Comparison of ENCODE assay signal across 1 cellular context in the genomic region with DNA sequence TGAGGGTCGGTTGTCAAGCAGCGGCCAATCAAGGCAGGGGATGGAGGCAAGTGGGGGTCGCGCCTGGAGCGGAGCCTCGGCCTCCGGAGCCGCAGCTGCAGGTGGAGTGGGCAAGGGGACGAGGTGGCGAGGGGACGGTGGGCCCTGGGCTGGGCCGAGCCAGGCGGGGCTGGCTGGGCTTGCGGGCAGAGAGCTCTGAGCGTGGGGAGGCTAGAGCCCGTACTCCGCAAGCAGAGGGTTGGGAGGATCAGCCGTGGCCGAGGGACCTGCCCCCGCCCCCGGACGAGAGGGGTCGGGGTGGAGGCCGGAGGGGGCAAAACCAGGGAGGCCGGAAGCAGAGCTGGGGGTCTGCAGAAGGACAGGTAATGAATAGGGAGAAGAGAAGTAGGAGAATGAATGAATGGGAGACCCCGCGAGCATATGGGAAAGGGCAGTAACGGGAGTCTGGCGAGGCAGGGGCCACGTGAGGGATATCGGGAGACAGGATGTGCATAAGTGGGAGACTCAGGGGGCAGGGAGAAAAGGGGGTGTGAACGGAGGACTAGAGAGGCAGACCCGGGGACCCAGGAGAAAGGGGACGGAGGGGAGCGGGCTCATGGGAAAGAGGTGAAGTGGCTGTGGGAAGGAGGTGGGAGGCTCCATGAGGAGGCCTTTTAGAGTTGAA.
A peak's percentile ranks its signal among the peaks of the same experiment; 100 is the strongest.
TF ChIP-seq lines count a peak whose summit lies in the region.

Gene KATNB1, plus strand, starts transcription at position 16 of the 664 bp plus-strand sequence. CDS start 1,474 bp downstream, outside the sequence.

TF ChIP-seq in HepG2, 621 proteins besides CTCF, POLR2A, EP300 and RAD21 (continued from another document and continues in another):
- TF ChIP-seq, protein P1, sequence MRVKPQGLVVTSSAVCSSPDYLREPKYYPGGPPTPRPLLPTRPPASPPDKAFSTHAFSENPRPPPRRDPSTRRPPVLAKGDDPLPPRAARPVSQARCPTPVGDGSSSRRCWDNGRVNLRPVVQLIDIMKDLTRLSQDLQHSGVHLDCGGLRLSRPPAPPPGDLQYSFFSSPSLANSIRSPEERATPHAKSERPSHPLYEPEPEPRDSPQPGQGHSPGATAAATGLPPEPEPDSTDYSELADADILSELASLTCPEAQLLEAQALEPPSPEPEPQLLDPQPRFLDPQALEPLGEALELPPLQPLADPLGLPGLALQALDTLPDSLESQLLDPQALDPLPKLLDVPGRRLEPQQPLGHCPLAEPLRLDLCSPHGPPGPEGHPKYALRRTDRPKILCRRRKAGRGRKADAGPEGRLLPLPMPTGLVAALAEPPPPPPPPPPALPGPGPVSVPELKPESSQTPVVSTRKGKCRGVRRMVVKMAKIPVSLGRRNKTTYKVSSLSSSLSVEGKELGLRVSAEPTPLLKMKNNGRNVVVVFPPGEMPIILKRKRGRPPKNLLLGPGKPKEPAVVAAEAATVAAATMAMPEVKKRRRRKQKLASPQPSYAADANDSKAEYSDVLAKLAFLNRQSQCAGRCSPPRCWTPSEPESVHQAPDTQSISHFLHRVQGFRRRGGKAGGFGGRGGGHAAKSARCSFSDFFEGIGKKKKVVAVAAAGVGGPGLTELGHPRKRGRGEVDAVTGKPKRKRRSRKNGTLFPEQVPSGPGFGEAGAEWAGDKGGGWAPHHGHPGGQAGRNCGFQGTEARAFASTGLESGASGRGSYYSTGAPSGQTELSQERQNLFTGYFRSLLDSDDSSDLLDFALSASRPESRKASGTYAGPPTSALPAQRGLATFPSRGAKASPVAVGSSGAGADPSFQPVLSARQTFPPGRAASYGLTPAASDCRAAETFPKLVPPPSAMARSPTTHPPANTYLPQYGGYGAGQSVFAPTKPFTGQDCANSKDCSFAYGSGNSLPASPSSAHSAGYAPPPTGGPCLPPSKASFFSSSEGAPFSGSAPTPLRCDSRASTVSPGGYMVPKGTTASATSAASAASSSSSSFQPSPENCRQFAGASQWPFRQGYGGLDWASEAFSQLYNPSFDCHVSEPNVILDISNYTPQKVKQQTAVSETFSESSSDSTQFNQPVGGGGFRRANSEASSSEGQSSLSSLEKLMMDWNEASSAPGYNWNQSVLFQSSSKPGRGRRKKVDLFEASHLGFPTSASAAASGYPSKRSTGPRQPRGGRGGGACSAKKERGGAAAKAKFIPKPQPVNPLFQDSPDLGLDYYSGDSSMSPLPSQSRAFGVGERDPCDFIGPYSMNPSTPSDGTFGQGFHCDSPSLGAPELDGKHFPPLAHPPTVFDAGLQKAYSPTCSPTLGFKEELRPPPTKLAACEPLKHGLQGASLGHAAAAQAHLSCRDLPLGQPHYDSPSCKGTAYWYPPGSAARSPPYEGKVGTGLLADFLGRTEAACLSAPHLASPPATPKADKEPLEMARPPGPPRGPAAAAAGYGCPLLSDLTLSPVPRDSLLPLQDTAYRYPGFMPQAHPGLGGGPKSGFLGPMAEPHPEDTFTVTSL (CRISPR knock-in tag; IDR thresholded peaks at IDR 0.05; ENCODE audit: borderline replicate concordance): no peak
- TF ChIP-seq KDM1A (CRISPR knock-in tag; IDR thresholded peaks at IDR 0.05) (no peak), TBX2 (CRISPR knock-in tag; IDR thresholded peaks at IDR 0.05; ENCODE audit: borderline replicate concordance) (peak; percentile 34), ZNF775 (CRISPR knock-in tag; IDR thresholded peaks at IDR 0.05; ENCODE audit: borderline replicate concordance) (no peak), YY1 (IDR thresholded peaks at IDR 0.05; ENCODE audit: insufficient read depth, insufficient replicate concordance, low read depth, low read length) (no peak), ZNF431 (CRISPR knock-in tag; IDR thresholded peaks at IDR 0.05; ENCODE audit: borderline replicate concordance, low read depth) (no peak), SIN3A (IDR thresholded peaks at IDR 0.05; ENCODE audit: borderline replicate concordance, low read depth, low read length) (no peak; the same call in none of the 2 replicates), THAP8 (CRISPR knock-in tag; IDR thresholded peaks at IDR 0.05; ENCODE audit: borderline replicate concordance) (no peak), ZC3H4 (CRISPR knock-in tag; IDR thresholded peaks at IDR 0.05; ENCODE audit: borderline replicate concordance) (no peak), SALL1 (CRISPR knock-in tag; IDR thresholded peaks at IDR 0.05) (peak; percentile 11; the same call in 1 of the 2 replicates), FIP1L1 (IDR thresholded peaks at IDR 0.05; ENCODE audit: borderline replicate concordance, insufficient read depth, low read depth, low read length) (no peak), SALL2 (CRISPR knock-in tag; IDR thresholded peaks at IDR 0.05) (no peak), IKZF4 (CRISPR knock-in tag; IDR thresholded peaks at IDR 0.05; ENCODE audit: borderline replicate concordance, low read depth, not compliant biosample characterization) (peak; percentile 16), ZNF138 (CRISPR knock-in tag; IDR thresholded peaks at IDR 0.05; ENCODE audit: low read depth) (no peak), ZNF678 (CRISPR knock-in tag; IDR thresholded peaks at IDR 0.05) (no peak), SKIL (CRISPR knock-in tag; IDR thresholded peaks at IDR 0.05; ENCODE audit: borderline replicate concordance) (no peak), IKZF1 (IDR thresholded peaks at IDR 0.05) (no peak), GTF3A (CRISPR knock-in tag; conservative IDR thresholded peaks at IDR 0.05) (no peak), ZBTB21 (CRISPR knock-in tag; IDR thresholded peaks at IDR 0.05) (no peak), RORA (CRISPR knock-in tag; IDR thresholded peaks at IDR 0.05) (no peak), FUBP1 (CRISPR knock-in tag; IDR thresholded peaks at IDR 0.05; ENCODE audit: borderline replicate concordance) (no peak), TGIF2 (CRISPR knock-in tag; IDR thresholded peaks at IDR 0.05) (no peak), PRMT3 (CRISPR knock-in tag; IDR thresholded peaks at IDR 0.05; ENCODE audit: borderline replicate concordance, low read depth) (no peak), ZBTB8A (CRISPR knock-in tag; IDR thresholded peaks at IDR 0.05; ENCODE audit: borderline replicate concordance, low read depth) (0 out of 2 replicates have a peak, but pooled peaks have one; percentile 83), TRIM24 (CRISPR knock-in tag; IDR thresholded peaks at IDR 0.05) (no peak), TCF7 (IDR thresholded peaks at IDR 0.05; ENCODE audit: low read depth) (no peak)
- TF ChIP-seq, protein P2, sequence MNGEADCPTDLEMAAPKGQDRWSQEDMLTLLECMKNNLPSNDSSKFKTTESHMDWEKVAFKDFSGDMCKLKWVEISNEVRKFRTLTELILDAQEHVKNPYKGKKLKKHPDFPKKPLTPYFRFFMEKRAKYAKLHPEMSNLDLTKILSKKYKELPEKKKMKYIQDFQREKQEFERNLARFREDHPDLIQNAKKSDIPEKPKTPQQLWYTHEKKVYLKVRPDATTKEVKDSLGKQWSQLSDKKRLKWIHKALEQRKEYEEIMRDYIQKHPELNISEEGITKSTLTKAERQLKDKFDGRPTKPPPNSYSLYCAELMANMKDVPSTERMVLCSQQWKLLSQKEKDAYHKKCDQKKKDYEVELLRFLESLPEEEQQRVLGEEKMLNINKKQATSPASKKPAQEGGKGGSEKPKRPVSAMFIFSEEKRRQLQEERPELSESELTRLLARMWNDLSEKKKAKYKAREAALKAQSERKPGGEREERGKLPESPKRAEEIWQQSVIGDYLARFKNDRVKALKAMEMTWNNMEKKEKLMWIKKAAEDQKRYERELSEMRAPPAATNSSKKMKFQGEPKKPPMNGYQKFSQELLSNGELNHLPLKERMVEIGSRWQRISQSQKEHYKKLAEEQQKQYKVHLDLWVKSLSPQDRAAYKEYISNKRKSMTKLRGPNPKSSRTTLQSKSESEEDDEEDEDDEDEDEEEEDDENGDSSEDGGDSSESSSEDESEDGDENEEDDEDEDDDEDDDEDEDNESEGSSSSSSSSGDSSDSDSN (CRISPR knock-in tag; IDR thresholded peaks at IDR 0.05): no peak
- TF ChIP-seq, protein P3, sequence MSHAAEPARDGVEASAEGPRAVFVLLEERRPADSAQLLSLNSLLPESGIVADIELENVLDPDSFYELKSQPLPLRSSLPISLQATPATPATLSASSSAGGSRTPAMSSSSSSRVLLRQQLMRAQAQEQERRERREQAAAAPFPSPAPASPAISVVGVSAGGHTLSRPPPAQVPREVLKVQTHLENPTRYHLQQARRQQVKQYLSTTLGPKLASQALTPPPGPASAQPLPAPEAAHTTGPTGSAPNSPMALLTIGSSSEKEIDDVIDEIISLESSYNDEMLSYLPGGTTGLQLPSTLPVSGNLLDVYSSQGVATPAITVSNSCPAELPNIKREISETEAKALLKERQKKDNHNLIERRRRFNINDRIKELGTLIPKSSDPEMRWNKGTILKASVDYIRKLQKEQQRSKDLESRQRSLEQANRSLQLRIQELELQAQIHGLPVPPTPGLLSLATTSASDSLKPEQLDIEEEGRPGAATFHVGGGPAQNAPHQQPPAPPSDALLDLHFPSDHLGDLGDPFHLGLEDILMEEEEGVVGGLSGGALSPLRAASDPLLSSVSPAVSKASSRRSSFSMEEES (CRISPR knock-in tag; IDR thresholded peaks at IDR 0.05): no peak
- TF ChIP-seq, protein P4, sequence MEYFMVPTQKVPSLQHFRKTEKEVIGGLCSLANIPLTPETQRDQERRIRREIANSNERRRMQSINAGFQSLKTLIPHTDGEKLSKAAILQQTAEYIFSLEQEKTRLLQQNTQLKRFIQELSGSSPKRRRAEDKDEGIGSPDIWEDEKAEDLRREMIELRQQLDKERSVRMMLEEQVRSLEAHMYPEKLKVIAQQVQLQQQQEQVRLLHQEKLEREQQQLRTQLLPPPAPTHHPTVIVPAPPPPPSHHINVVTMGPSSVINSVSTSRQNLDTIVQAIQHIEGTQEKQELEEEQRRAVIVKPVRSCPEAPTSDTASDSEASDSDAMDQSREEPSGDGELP (IDR thresholded peaks at IDR 0.05; ENCODE audit: borderline replicate concordance, low read depth): no peak; the same call in 1 of the 2 replicates
- TF ChIP-seq, protein P5, sequence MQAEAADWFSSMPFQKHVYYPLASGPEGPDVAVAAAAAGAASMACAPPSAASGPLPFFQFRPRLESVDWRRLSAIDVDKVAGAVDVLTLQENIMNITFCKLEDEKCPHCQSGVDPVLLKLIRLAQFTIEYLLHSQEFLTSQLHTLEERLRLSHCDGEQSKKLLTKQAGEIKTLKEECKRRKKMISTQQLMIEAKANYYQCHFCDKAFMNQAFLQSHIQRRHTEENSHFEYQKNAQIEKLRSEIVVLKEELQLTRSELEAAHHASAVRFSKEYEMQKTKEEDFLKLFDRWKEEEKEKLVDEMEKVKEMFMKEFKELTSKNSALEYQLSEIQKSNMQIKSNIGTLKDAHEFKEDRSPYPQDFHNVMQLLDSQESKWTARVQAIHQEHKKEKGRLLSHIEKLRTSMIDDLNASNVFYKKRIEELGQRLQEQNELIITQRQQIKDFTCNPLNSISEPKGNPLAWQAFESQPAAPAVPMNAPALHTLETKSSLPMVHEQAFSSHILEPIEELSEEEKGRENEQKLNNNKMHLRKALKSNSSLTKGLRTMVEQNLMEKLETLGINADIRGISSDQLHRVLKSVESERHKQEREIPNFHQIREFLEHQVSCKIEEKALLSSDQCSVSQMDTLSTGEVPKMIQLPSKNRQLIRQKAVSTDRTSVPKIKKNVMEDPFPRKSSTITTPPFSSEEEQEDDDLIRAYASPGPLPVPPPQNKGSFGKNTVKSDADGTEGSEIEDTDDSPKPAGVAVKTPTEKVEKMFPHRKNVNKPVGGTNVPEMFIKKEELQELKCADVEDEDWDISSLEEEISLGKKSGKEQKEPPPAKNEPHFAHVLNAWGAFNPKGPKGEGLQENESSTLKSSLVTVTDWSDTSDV (CRISPR knock-in tag; IDR thresholded peaks at IDR 0.05): 0 out of 2 replicates have a peak, but pooled peaks have one; percentile 62
- TF ChIP-seq, protein P6, sequence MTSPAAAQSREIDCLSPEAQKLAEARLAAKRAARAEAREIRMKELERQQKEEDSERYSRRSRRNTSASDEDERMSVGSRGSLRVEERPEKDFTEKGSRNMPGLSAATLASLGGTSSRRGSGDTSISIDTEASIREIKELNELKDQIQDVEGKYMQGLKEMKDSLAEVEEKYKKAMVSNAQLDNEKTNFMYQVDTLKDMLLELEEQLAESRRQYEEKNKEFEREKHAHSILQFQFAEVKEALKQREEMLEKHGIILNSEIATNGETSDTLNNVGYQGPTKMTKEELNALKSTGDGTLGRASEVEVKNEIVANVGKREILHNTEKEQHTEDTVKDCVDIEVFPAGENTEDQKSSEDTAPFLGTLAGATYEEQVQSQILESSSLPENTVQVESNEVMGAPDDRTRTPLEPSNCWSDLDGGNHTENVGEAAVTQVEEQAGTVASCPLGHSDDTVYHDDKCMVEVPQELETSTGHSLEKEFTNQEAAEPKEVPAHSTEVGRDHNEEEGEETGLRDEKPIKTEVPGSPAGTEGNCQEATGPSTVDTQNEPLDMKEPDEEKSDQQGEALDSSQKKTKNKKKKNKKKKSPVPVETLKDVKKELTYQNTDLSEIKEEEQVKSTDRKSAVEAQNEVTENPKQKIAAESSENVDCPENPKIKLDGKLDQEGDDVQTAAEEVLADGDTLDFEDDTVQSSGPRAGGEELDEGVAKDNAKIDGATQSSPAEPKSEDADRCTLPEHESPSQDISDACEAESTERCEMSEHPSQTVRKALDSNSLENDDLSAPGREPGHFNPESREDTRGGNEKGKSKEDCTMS (CRISPR knock-in tag; conservative IDR thresholded peaks at IDR 0.05): no peak
